In the genomic region with DNA sequence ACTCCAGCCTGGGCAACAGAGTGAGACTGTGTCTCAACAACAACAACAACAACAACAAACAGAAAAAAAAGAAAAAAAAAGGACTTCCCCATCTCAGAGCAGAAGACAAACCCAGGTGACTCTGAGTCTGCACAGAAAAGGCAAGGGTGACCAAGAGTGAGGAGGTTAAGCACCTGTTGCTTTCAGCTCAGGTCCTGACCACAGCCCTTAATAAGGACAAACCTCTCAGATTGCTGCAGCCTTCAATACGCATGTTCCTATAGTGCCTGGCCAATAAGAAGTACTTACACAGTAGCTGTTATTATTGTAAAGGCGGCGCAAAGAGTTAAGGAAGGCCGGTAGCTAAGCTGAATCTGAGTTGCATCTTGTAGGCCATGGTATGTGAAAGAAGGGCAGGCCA, we compare ENCODE assay signal across 27 cellular contexts.
"Had no signal": no experiment of that assay in that cellular context is flagged by ENCODE, and none has a peak within 500 bp of the region (broad histone marks: within the 10 kb centered on the region; RNA-seq: fewer than 3 reads in every experiment).

No MANE protein-coding gene starts in this region.

- H3K36me3 ChIP-seq: Peyer's patch had no signal

- H3K4me3 ChIP-seq: K562, PC-9, Peyer's patch had no signal

- H3K9me3 ChIP-seq: Peyer's patch, SK-N-SH had no signal

- H3K27me3 ChIP-seq: Peyer's patch had no signal

- H3K4me1 ChIP-seq: Peyer's patch had no signal

- H3K4me2 ChIP-seq: KMS-11, PC-9, SK-N-SH had no signal

- H3K9ac ChIP-seq: KMS-11, SK-N-SH had no signal

- H3K27ac ChIP-seq: HL-60, KMS-11, PC-9, Peyer's patch, RWPE1 had no signal

- DNase-seq: Kasumi-1; MV-4-11; NCI-H1048; NCI-H1105; NCI-H1417; NCI-H1436 treated with DMSO at 0.1 percent for 48 hours; NCI-H1694; NCI-H187 treated with DMSO at 0.1 percent for 48 hours; NCI-H2029 treated with DMSO at 0.1 percent for 48 hours; NCI-H226; NCI-H446; NCI-H510A; NCI-H524 treated with DMSO at 0.1 percent for 48 hours; NCI-H69; NCI-H774; NK-92 treated with Interleukin-12 subunit alpha and Interleukin-12 subunit beta, amount 100 ng/mL, for 24 hours; OCI-M1; PC-9; Peyer's patch; SHP77; SK-N-SH; SW 1271; T-cell had no signal

- H2AFZ ChIP-seq: PC-9 had no signal
